22 cellular contexts compared by ENCODE assay signal in the genomic region with DNA sequence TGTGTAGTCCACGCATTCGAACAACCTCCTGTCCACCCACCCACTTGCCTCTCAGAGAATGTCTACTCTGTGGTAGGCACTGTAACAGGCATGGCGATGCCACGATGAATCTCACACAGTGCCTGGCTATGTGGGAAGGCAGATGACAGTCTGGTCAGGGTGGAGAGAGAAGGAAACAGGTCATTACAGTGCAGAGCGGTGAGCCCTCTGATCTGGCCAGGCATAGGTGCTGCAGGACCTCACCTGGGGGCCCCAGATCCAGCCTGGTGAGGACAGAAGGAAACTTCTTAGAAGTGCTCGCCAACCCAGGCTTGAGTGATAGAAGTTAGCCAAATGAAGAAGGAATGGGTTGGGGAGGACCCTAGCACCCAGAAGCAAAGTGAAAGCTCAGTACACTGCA. TPM values are rescaled to one million over a fixed set of nuclear protein-coding genes. Genes with fewer than 3 reads are reported as not detected.
DNase-seq lines count a peak whose midpoint lies in the region; ATAC-seq and TF ChIP-seq lines count a peak whose summit lies in the region.
"Had no signal": no experiment of that assay in that cellular context is flagged by ENCODE, and none has a peak within 500 bp of the region (broad histone marks: within the 10 kb centered on the region; RNA-seq: fewer than 3 reads in every experiment).

No MANE protein-coding gene starts in this region.

- TF ChIP-seq EP300 in sigmoid colon (IDR thresholded peaks at IDR 0.05) (no peak), transverse colon (IDR thresholded peaks at IDR 0.05; ENCODE audit: low read depth) (no peak)

- POLR2A ChIA-PET in RWPE1 (lab: Yijun Ruan, JAX; ENCODE audit: low non-redundant PET), result no interaction called here

- peak overlapping the region; percentile 96; the same call in 1 of the 2 replicates for H3K4me2 ChIP-seq in KMS-11

- no peaks in the 10 kb centered on the region for H3K27me3 ChIP-seq in KMS-11 (ENCODE audit: insufficient read depth, low read depth)
- H3K27me3 ChIP-seq in foreskin keratinocyte, result no peaks in the 10 kb centered on the region
- H3K27me3 ChIP-seq in sigmoid colon, result no peaks in the 10 kb centered on the region
- H3K27me3 ChIP-seq in transverse colon, result no peaks in the 10 kb centered on the region
- H3K27me3 ChIP-seq: brain microvascular endothelial cell had no signal

- intact Hi-C loops in sigmoid colon (cut with DNase I) (no loop called here), transverse colon (cut with DNase I; ENCODE audit: low total_unique reads) (no loop called here), CD14-positive monocyte (cut with micrococcal nuclease) (no loop called here)

- peaks cover 4 to 5% (median 4%) of the 10 kb centered on the region in 3 donors for H3K27me3 Mint-ChIP-seq in CD14-positive monocyte (ENCODE audit: low read depth in 3 of 3)

- H3K4me1 ChIP-seq in KMS-11 (ENCODE audit: low read depth, poor library complexity, severe bottlenecking) (peaks cover 75% of the 10 kb centered on the region), foreskin keratinocyte (peaks cover 45% of the 10 kb centered on the region), sigmoid colon (peaks cover 0 to 72% (median 53%) of the 10 kb centered on the region in 4 donors), transverse colon (peaks cover 27 to 61% (median 31%) of the 10 kb centered on the region in 4 donors)

- no peaks in the 10 kb centered on the region for H3K4me1 Mint-ChIP-seq in CD14-positive monocyte

- no peaks in the 10 kb centered on the region for H3K79me2 ChIP-seq in KMS-11 (ENCODE audit: insufficient read depth, low read depth)
- H3K79me2 ChIP-seq: parathyroid adenoma had no signal

- TF ChIP-seq CTCF in KMS-11 (conservative IDR thresholded peaks at IDR 0.05; ENCODE audit: low read depth, low read length) (no peak), foreskin keratinocyte (conservative IDR thresholded peaks at IDR 0.05) (no peak), sigmoid colon (IDR thresholded peaks at IDR 0.05) (no peak), transverse colon (IDR thresholded peaks at IDR 0.05) (no peak), RWPE1 (conservative IDR thresholded peaks at IDR 0.05; ENCODE audit: low read depth) (no peak), CD14-positive monocyte (IDR thresholded peaks at IDR 0.05) (no peak)

- no peak overlapping the region for H3K27ac ChIP-seq in KMS-11
- peak overlapping the region; percentile 86 for H3K27ac ChIP-seq in foreskin keratinocyte
- peak overlapping the region; percentile 79 to 95 (median 86) for H3K27ac ChIP-seq in sigmoid colon
- peak overlapping the region; percentile 66 to 85 (median 83) for H3K27ac ChIP-seq in transverse colon
- no peak overlapping the region for H3K27ac ChIP-seq in RWPE1
- H3K27ac ChIP-seq: brain microvascular endothelial cell, parathyroid adenoma had no signal

- CTCF ChIA-PET in RWPE1 (lab: Yijun Ruan, JAX), result no interaction called here

- H3K36me3 ChIP-seq in KMS-11 (ENCODE audit: insufficient read depth), result no peaks in the 10 kb centered on the region
- H3K36me3 ChIP-seq in sigmoid colon, result no peaks in the 10 kb centered on the region
- no peaks in the 10 kb centered on the region for H3K36me3 ChIP-seq in transverse colon
- H3K36me3 ChIP-seq: brain microvascular endothelial cell, HAP-1 had no signal

- no peak overlapping the region for H3K4me3 ChIP-seq in KMS-11 (IDR thresholded peaks at IDR 0.05; ENCODE audit: insufficient read depth, low read depth, low read length)
- H3K4me3 ChIP-seq in sigmoid colon, result no peak overlapping the region
- no peak overlapping the region for H3K4me3 ChIP-seq in transverse colon
- H3K4me3 ChIP-seq: HAP-1 had no signal

- no peak overlapping the region for H3K9ac ChIP-seq in KMS-11
- H3K9ac ChIP-seq: parathyroid adenoma had no signal

- TF ChIP-seq POLR2A in sigmoid colon (IDR thresholded peaks at IDR 0.05), result no peak
- no peak for TF ChIP-seq POLR2A in transverse colon (IDR thresholded peaks at IDR 0.05)

- no peaks in the 10 kb centered on the region for H4K20me1 ChIP-seq in KMS-11 (ENCODE audit: insufficient read depth)

- H3K9me3 ChIP-seq in sigmoid colon (no peaks in the 10 kb centered on the region), transverse colon (no peaks in the 10 kb centered on the region)
- H3K9me3 ChIP-seq: HAP-1 had no signal

- WGBS in sigmoid colon, 2 donors, result 97% methylated on average over 6 of the region's 6 CpGs
- WGBS in transverse colon (ENCODE audit: low coverage in 1 of 2), 2 donors, result 96 to 100% methylated on average over 4 to 6 of the region's 6 CpGs

- H3K27ac Mint-ChIP-seq in CD14-positive monocyte, result no peak overlapping the region
- H3K27ac Mint-ChIP-seq: CD8-positive, alpha-beta memory T cell; nephron progenitor cell had no signal

- H3K36me3 Mint-ChIP-seq in CD14-positive monocyte, result no peaks in the 10 kb centered on the region
- H3K36me3 Mint-ChIP-seq: CD8-positive, alpha-beta memory T cell had no signal

- DNase-seq in foreskin keratinocyte, result no peak
- no peak for DNase-seq in sigmoid colon
- DNase-seq in transverse colon, result no peak
- DNase-seq in 8988T, result no peak
- DNase-seq in NCI-H526 (lab: John Stamatoyannopoulos, UW), result no peak
- DNase-seq in RWPE1 (ENCODE audit: low spot score), result no peak
- DNase-seq in CD14-positive monocyte (ENCODE audit: low spot score), result no peak
- DNase-seq: activated CD4-positive, alpha-beta T cell treated with anti-CD3 and anti-CD28 coated beads for 4 hours; activated T-cell treated with anti-CD3 and anti-CD28 coated beads, Interleukin-2, amount 50 U/mL, for 4 hours; brain microvascular endothelial cell; CD8-positive, alpha-beta memory T cell; effector memory CD4-positive, alpha-beta T cell; GDM1; left ventricle myocardium superior; NCI-H1092; NCI-H1930; NCI-H2227 treated with DMSO at 0.1 percent for 48 hours; nephron progenitor cell; stimulated activated CD8-positive, alpha-beta memory T cell treated with anti-CD3 and anti-CD28 coated beads, Interleukin-4, amount 100 ng/mL, for 48 hours had no signal

- in situ Hi-C loops in transverse colon (cut with MboI; ENCODE audit: low pct_ligation_motif_present in 1 of 4, low pct_unique_long_range_greater_than_20kb in 1 of 4, low sequenced_read_pairs in 3 of 4), result no loop called here

- H3K9me3 Mint-ChIP-seq in CD14-positive monocyte, result peaks cover 0 to 4% (median 0%) of the 10 kb centered on the region in 7 donors
- H3K9me3 Mint-ChIP-seq: activated T-cell treated with anti-CD3 and anti-CD28 coated beads, Interleukin-2, amount 50 U/mL, for 4 hours; CD8-positive, alpha-beta memory T cell had no signal

- H3K4me3 Mint-ChIP-seq in CD14-positive monocyte, result no peak overlapping the region
- H3K4me3 Mint-ChIP-seq: activated T-cell treated with anti-CD3 and anti-CD28 coated beads, Interleukin-2, amount 50 U/mL, for 4 hours; CD8-positive, alpha-beta memory T cell; nephron progenitor cell had no signal

- ATAC-seq in foreskin keratinocyte, result no peak
- ATAC-seq: activated T-cell treated with anti-CD3 and anti-CD28 coated beads, Interleukin-2, amount 50 U/mL, for 4 hours; left ventricle myocardium superior had no signal

- H2AFZ ChIP-seq in KMS-11 (ENCODE audit: low read depth), result no peak overlapping the region
- H2AFZ ChIP-seq: parathyroid adenoma had no signal

RNA-seq across cellular contexts. Expression of a gene that starts 19.0 kb away (rescaled TPM):
- total RNA-seq in foreskin keratinocyte, result 25.7 and 29.1 TPM in 2 replicates
- polyA plus RNA-seq in foreskin keratinocyte, result 10.7 and 11.5 TPM in 2 replicates
- total RNA-seq in sigmoid colon, result 10 to 100 TPM; 13.3 to 21.3 (median 17.7) TPM
- polyA plus RNA-seq in sigmoid colon, result 100 to 1,000 TPM in 1 of 3 donors, 10 to 100 TPM in 2; 45.0 to 124 (median 85.1) TPM
- total RNA-seq in transverse colon, result 100 to 1,000 TPM in 2 of 4 donors, 10 to 100 TPM in 2; 46.4 to 211 (median 93.4) TPM
- polyA plus RNA-seq in CD14-positive monocyte, result 1 to 10 TPM; 3.4 to 3.7 TPM

RNA-seq across cellular contexts. Expression of a gene that starts 34.4 kb away (rescaled TPM):
- total RNA-seq in foreskin keratinocyte (59.6 and 68.0 TPM in 2 replicates), sigmoid colon (10 to 100 TPM; 26.3 to 94.2 (median 45.0) TPM), transverse colon (100 to 1,000 TPM in 2 of 4 donors, 10 to 100 TPM in 2; 84.2 to 290 (median 151) TPM)
- polyA plus RNA-seq in foreskin keratinocyte (5.3 and 7.0 TPM in 2 replicates), sigmoid colon (10 to 100 TPM in 2 of 3 donors, 1 to 10 TPM in 1; 9.6 to 36.3 (median 16.9) TPM), CD14-positive monocyte (under 1 TPM in 1 of 2 donors, not detected in 1; 0.23 TPM)

RNA-seq across cellular contexts. Expression of a gene that starts 51.8 kb away (rescaled TPM):
- 0.32 and 0.34 TPM in 2 replicates for total RNA-seq in foreskin keratinocyte
- polyA plus RNA-seq in foreskin keratinocyte, result 0.45 TPM in 2 replicates
- total RNA-seq in sigmoid colon, result 1 to 10 TPM in 2 of 4 donors, under 1 TPM in 2; 0.81 to 1.1 (median 1.0) TPM
- polyA plus RNA-seq in sigmoid colon, result 1 to 10 TPM in 2 of 3 donors, under 1 TPM in 1; 0.92 to 3.3 (median 3.0) TPM
- 1 to 10 TPM in 3 of 4 donors, not detected in 1; 1.4 to 3.0 (median 2.0) TPM for total RNA-seq in transverse colon
- polyA plus RNA-seq in CD14-positive monocyte, result under 1 TPM; 0.18 to 0.27 TPM

Comparison
In these comparisons a context has a peak if more than half of its experiments do, and no peak if none do; other contexts are left out.
1. H3K27ac ChIP-seq: peak in foreskin keratinocyte (single experiment), sigmoid colon (4 of 4) and transverse colon (4 of 4); none in KMS-11 (single experiment) and RWPE1 (single experiment).